8 cellular contexts compared by ENCODE assay signal in the genomic region with DNA sequence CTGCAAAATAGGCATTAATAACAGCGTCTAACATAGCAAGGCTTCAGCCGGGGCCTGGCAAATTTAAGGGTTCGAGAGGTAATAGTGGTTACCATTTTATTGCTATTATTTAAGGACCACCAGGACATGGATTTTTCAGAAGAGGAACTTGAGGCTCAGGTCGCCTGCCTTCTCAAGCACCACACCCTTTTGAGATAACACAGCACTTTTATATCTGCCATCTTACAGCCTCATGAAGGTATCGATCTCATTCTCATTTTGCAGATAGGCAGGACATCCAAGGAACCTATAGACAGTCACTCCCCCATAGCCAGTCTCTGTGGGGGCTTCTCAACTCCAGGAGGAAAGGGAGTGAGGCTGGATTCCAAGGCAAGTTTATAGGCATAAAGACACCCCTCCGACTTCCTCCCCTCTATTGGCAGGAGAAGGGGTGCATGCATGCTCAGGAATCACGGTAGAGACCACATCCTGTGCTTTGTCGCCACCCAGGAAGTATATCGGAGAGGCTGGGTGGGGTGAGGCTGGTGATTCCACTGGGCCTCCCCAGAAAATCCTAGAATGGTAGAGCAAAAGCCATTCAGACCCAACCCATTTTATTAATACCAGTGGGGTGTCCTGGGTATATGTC. TPM values are rescaled to one million over a fixed set of nuclear protein-coding genes. Genes with fewer than 3 reads are reported as not detected.
DNase-seq lines count a peak whose midpoint lies in the region; ATAC-seq and TF ChIP-seq lines count a peak whose summit lies in the region.

No MANE protein-coding gene starts in this region.

- H3K9me3 ChIP-seq in CD4-positive, alpha-beta T cell (ENCODE audit: control insufficient read depth, low read length), result no peaks in the 10 kb centered on the region
- no peaks in the 10 kb centered on the region for H3K9me3 ChIP-seq in SK-N-MC (ENCODE audit: low read depth, low read length)
- H3K9me3 ChIP-seq in trophoblast cell (ENCODE audit: insufficient read depth, low read depth, low read length), result no peaks in the 10 kb centered on the region

- peaks cover 12% of the 10 kb centered on the region for H3K79me1 ChIP-seq in trophoblast cell (ENCODE audit: low read length)

- POLR2A ChIA-PET in CD4-positive, alpha-beta T cell (lab: Charles Lee), result interaction anchor here (0.7 to 6.3 kb wide), 12 partner anchors 9 to 705 kb away, joined by 3 to 71 read pairs (median 4); partner anchors contain the start of gene GM2A

- no peaks in the 10 kb centered on the region for H3K27me3 Mint-ChIP-seq in CD4-positive, alpha-beta T cell
- H3K27me3 Mint-ChIP-seq in central memory CD8-positive, alpha-beta T cell, result no peaks in the 10 kb centered on the region

- peaks cover 42% of the 10 kb centered on the region for H3K36me3 Mint-ChIP-seq in CD4-positive, alpha-beta T cell (ENCODE audit: low read depth)
- H3K36me3 Mint-ChIP-seq in central memory CD8-positive, alpha-beta T cell (ENCODE audit: insufficient read depth), result peaks cover 26% of the 10 kb centered on the region

- no peak for TF ChIP-seq CTCF in CD4-positive, alpha-beta T cell (IDR thresholded peaks at IDR 0.05)

- H3K4ac ChIP-seq in trophoblast cell (ENCODE audit: low read depth, low read length), result no peak overlapping the region

- peak in 8 of 10 experiments; percentile 36 to 70 (median 56) for DNase-seq in CD4-positive, alpha-beta T cell
- DNase-seq in SK-N-MC (ENCODE audit: low read depth, low spot score) (no peak), trophoblast cell (no peak), KG1 (lab: John Stamatoyannopoulos, UW) (no peak), sciatic nerve (ENCODE audit: low spot score) (no peak), amniotic stem cell (lab: John Stamatoyannopoulos, UW) (no peak)
- DNase-seq in central memory CD8-positive, alpha-beta T cell (ENCODE audit: low spot score in 2 of 2), result peak in 1 of 2 donors; percentile 34

- peak overlapping the region; percentile 26 for H3K18ac ChIP-seq in trophoblast cell (ENCODE audit: low read length)

- H3K4me2 ChIP-seq in trophoblast cell (ENCODE audit: low read length), result no peak overlapping the region

- H3K27ac Mint-ChIP-seq in CD4-positive, alpha-beta T cell, result peak overlapping the region; percentile 91
- H3K27ac Mint-ChIP-seq in central memory CD8-positive, alpha-beta T cell (ENCODE audit: low read depth), result peak overlapping the region; percentile 94

- H3K36me3 ChIP-seq in SK-N-MC (ENCODE audit: insufficient read depth, low read length) (peaks cover 7% of the 10 kb centered on the region; the same call in 1 of the 2 replicates), trophoblast cell (ENCODE audit: control insufficient read depth in 1 of 2, insufficient read depth in 2 of 2, low read length in 2 of 2) (no peaks in the 10 kb centered on the region)

- no peak overlapping the region for H2BK5ac ChIP-seq in trophoblast cell (ENCODE audit: low read depth, low read length, poor library complexity)

- H3K79me2 ChIP-seq in trophoblast cell (ENCODE audit: control insufficient read depth, insufficient read depth, low read length, poor library complexity), result peaks cover 6% of the 10 kb centered on the region

- H3K27ac ChIP-seq in CD4-positive, alpha-beta T cell (ENCODE audit: low read depth, low read length), result peak overlapping the region; percentile 89
- peak overlapping the region; percentile 83 for H3K27ac ChIP-seq in SK-N-MC
- no peak overlapping the region for H3K27ac ChIP-seq in trophoblast cell (ENCODE audit: low read depth, low read length)

- H3K4me1 Mint-ChIP-seq in CD4-positive, alpha-beta T cell (ENCODE audit: low read depth), result peaks cover 88% of the 10 kb centered on the region
- H3K4me1 Mint-ChIP-seq in central memory CD8-positive, alpha-beta T cell, result peaks cover 81% of the 10 kb centered on the region

- H2BK120ac ChIP-seq in trophoblast cell (ENCODE audit: insufficient read depth, low read length, poor library complexity), result no peak overlapping the region

- no peak overlapping the region for H2AFZ ChIP-seq in trophoblast cell (ENCODE audit: insufficient read depth, low read length, poor library complexity)

- ATAC-seq in CD4-positive, alpha-beta T cell (ENCODE audit: poor library complexity), result peak; percentile 60
- peak; percentile 26 for ATAC-seq in GM21576 (IDR thresholded peaks at IDR 0.05; ENCODE audit: unreplicated experiment)
- ATAC-seq in central memory CD8-positive, alpha-beta T cell (replicated peaks; ENCODE audit: extremely low read depth, poor library complexity, severe bottlenecking), result peak; percentile 50
- no peak for ATAC-seq in sciatic nerve

- no peak overlapping the region for H2AK5ac ChIP-seq in trophoblast cell (ENCODE audit: low read length)

- H2BK12ac ChIP-seq in trophoblast cell (ENCODE audit: low read length), result no peak overlapping the region

- no peak overlapping the region for H4K91ac ChIP-seq in trophoblast cell (ENCODE audit: low read depth, low read length)

- no peak overlapping the region for H4K8ac ChIP-seq in trophoblast cell (ENCODE audit: low read depth, low read length)

- peak overlapping the region; percentile 99 for H3K4me3 Mint-ChIP-seq in CD4-positive, alpha-beta T cell
- peak overlapping the region; percentile 95 for H3K4me3 Mint-ChIP-seq in central memory CD8-positive, alpha-beta T cell

- intact Hi-C loops in CD4-positive, alpha-beta T cell (cut with DNase I, micrococcal nuclease), result loop anchor here in 1 of 2 experiments (2.0 to 5.0 kb wide), 3 partner anchors 14 to 97 kb away; partner anchors contain the start of gene GM2A
- intact Hi-C loops in sciatic nerve (cut with DNase I), result no loop called here

- peaks cover 18 to 24% of the 10 kb centered on the region in 2 experiments for H3K4me1 ChIP-seq in trophoblast cell (ENCODE audit: control insufficient read depth in 1 of 2, insufficient read depth in 2 of 2, low read length in 2 of 2)

- no peaks in the 10 kb centered on the region for H3K27me3 ChIP-seq in CD4-positive, alpha-beta T cell (ENCODE audit: control insufficient read depth, insufficient read depth, low read length)
- H3K27me3 ChIP-seq in trophoblast cell (ENCODE audit: insufficient read depth, low read length), result no peaks in the 10 kb centered on the region

- H3K23ac ChIP-seq in trophoblast cell (ENCODE audit: low read length), result no peak overlapping the region

- H3K14ac ChIP-seq in trophoblast cell (ENCODE audit: low read length), result no peak overlapping the region

- no peaks in the 10 kb centered on the region for H3K9me3 Mint-ChIP-seq in CD4-positive, alpha-beta T cell
- no peaks in the 10 kb centered on the region for H3K9me3 Mint-ChIP-seq in central memory CD8-positive, alpha-beta T cell

- CTCF ChIA-PET in CD4-positive, alpha-beta T cell (lab: Charles Lee), result interaction anchor here (1.4 to 4.7 kb wide), 5 partner anchors 10 to 40 kb away, joined by 4 to 28 read pairs (median 7); no protein-coding TSS in a partner anchor

- H3K4me3 ChIP-seq in SK-N-MC (peak overlapping the region; percentile 99), trophoblast cell (ENCODE audit: low read depth, low read length) (no peak overlapping the region)

- H3K9ac ChIP-seq in SK-N-MC (ENCODE audit: insufficient read length) (peak overlapping the region; percentile 29), trophoblast cell (ENCODE audit: low read length) (no peak overlapping the region)

- no CpG with 5 or more reads among the region's 9 CpGs for WGBS in trophoblast cell (ENCODE audit: extremely low coverage, insufficient coverage, insufficient read length)

- H4K12ac ChIP-seq in trophoblast cell (ENCODE audit: low read depth, low read length), result no peak overlapping the region

RNA-seq across cellular contexts. Expression of gene ANXA6, which starts 2.3 kb away (rescaled TPM):
- 100 to 1,000 TPM; 108 to 130 TPM for total RNA-seq in CD4-positive, alpha-beta T cell
- polyA plus RNA-seq in trophoblast cell (2013), result 81.4 and 88.5 TPM in 2 replicates
- total RNA-seq in sciatic nerve, result 211 TPM

Comparison
In these comparisons a context has a peak if more than half of its experiments do, and no peak if none do; other contexts are left out.
1. DNase-seq: peak in CD4-positive, alpha-beta T cell (8 of 10); none in SK-N-MC (single experiment), trophoblast cell (0 of 2), KG1 (single experiment), sciatic nerve (single experiment) and amniotic stem cell (single experiment).